8 cellular contexts compared by ENCODE assay signal in the genomic region with DNA sequence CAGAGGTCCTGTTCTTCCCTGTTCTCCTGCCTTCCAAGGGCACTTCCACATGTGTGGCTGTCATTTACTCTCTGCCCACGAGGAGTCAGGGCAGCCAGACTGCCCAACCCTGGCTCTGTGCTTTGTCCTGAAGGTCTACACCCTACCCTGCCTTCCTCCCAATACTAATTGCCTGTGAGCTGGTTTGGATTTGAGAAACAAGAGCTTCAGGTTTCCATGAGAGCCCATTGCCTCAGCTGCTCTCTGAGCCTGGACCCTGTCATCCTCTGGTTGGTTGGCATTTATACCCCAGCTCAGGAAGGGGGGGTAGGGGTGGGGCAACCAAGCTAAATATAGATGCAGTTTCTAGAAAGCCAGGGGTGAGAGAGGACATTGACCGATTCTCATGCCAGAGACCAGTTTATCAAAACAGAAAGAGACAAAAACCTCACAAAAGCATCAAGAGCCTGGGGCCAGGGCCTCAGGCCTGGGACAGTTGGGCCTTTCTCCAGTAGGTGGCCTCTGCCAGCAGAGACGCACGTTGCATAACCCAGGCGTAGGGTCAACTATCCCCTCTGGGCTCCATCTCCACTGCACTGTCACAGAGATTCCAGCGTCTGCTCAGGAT. TPM values are rescaled to one million over a fixed set of nuclear protein-coding genes. Genes with fewer than 3 reads are reported as not detected.
DNase-seq lines count a peak whose midpoint lies in the region; ATAC-seq and TF ChIP-seq lines count a peak whose summit lies in the region.

No MANE protein-coding gene starts in this region.

- peaks cover 0 to 8% (median 2%) of the 10 kb centered on the region in 3 donors for H3K27me3 Mint-ChIP-seq in immature natural killer cell (ENCODE audit: low read depth in 3 of 3)

- H3K4me3 ChIP-seq in Panc1 (ENCODE audit: low read depth in 2 of 2, low read length in 2 of 2): no peak overlapping the region
- H3K4me3 ChIP-seq in fibroblast of mammary gland (ENCODE audit: control insufficient read depth, low read depth, low read length): no peak overlapping the region
- H3K4me3 ChIP-seq in rectal smooth muscle tissue (ENCODE audit: low read length): no peak overlapping the region

- peak; percentile 68 for DNase-seq in AG20443 (ENCODE audit: low spot score)
- DNase-seq in Panc1 (ENCODE audit: low read depth, low spot score): no peak
- DNase-seq in fibroblast of mammary gland (ENCODE audit: low read depth): peak; percentile 39
- DNase-seq in immature natural killer cell: no peak
- no peak for DNase-seq in middle frontal gyrus (ENCODE audit: extremely low spot score, low spot score)

- H3K27me3 ChIP-seq in Panc1 (ENCODE audit: control insufficient read depth, insufficient read depth, low read length) (peaks cover 3% of the 10 kb centered on the region; the same call in 1 of the 2 replicates), rectal smooth muscle tissue (ENCODE audit: control insufficient read depth, insufficient read depth, low read length) (no peaks in the 10 kb centered on the region)

- H3K9ac ChIP-seq in rectal smooth muscle tissue (ENCODE audit: low read length): no peak overlapping the region

- H3K27ac ChIP-seq in Panc1 (ENCODE audit: low read length): no peak overlapping the region
- H3K27ac ChIP-seq in rectal smooth muscle tissue (ENCODE audit: low read depth, low read length): peak overlapping the region; percentile 46

- H3K4me3 Mint-ChIP-seq in immature natural killer cell: no peak overlapping the region

- no peaks in the 10 kb centered on the region for H3K36me3 ChIP-seq in Panc1 (ENCODE audit: control insufficient read depth, insufficient read depth, low read length)
- H3K36me3 ChIP-seq in rectal smooth muscle tissue (ENCODE audit: control insufficient read depth, insufficient read depth, low read length): no peaks in the 10 kb centered on the region

- no peaks in the 10 kb centered on the region for H3K9me3 ChIP-seq in Panc1 (ENCODE audit: control insufficient read depth, insufficient read depth, low read depth, low read length)

- H3K9me3 Mint-ChIP-seq in immature natural killer cell: no peaks in the 10 kb centered on the region

- POLR2A ChIA-PET in Panc1 (lab: Charles Lee): interaction anchor here (0.6 kb wide), 1 partner anchor 178 kb away, joined by 5 read pairs; no protein-coding TSS in a partner anchor

- BruUV-seq in Panc1 (replicated peaks; lab: Mats Ljungman, UMichigan): no TSS peak

- H3K27ac Mint-ChIP-seq in immature natural killer cell: no peak overlapping the region

- in situ Hi-C loops in Panc1 (cut with HindIII; ENCODE audit: low pct_unique_long_range_greater_than_20kb, low sequenced_read_pairs): no loop called here

- H3K4me1 Mint-ChIP-seq in immature natural killer cell: peaks cover 1 to 10% of the 10 kb centered on the region in 2 donors

- CTCF ChIA-PET in Panc1 (lab: Charles Lee): interaction anchor here (0.6 to 1.2 kb wide), 3 partner anchors 69 to 110 kb away, joined by 4 to 5 read pairs (median 5); no protein-coding TSS in a partner anchor

- ATAC-seq in GM18909 (IDR thresholded peaks at IDR 0.05; ENCODE audit: poor library complexity, unreplicated experiment) (peak; percentile 48), Panc1 (peak; percentile 84), GM21526 (IDR thresholded peaks at IDR 0.05; ENCODE audit: low FRiP score, unreplicated experiment) (no peak)

- no peaks in the 10 kb centered on the region for H3K36me3 Mint-ChIP-seq in immature natural killer cell

- TF ChIP-seq CTCF in Panc1 (IDR thresholded peaks at IDR 0.05) (peak; percentile 62; the same call in 1 of the 2 replicates), fibroblast of mammary gland (conservative IDR thresholded peaks at IDR 0.05; ENCODE audit: control insufficient read depth, insufficient read depth, low read depth, low read length) (peak; percentile 55)

- H3K4me1 ChIP-seq in Panc1 (ENCODE audit: control insufficient read depth, insufficient read depth, low read length) (no peaks in the 10 kb centered on the region), rectal smooth muscle tissue (ENCODE audit: control insufficient read depth, insufficient read depth, low read length) (peaks cover 8% of the 10 kb centered on the region)

- intact Hi-C loops in Panc1 (cut with micrococcal nuclease; ENCODE audit: unreplicated experiment): no loop called here

RNA-seq across cellular contexts. Expression of a gene that starts 34.5 kb away (rescaled TPM):
- total RNA-seq in Panc1 (2021; ENCODE audit: unreplicated experiment): 3.0 TPM
- polyA plus RNA-seq in Panc1 (2012; ENCODE audit: insufficient read length): 1.4 TPM
- under 1 TPM in 1 of 3 donors, not detected in 2; 0.04 TPM for polyA plus RNA-seq in immature natural killer cell

RNA-seq across cellular contexts. Expression of a gene that starts 50.6 kb away (rescaled TPM):
- total RNA-seq in Panc1 (2021; ENCODE audit: unreplicated experiment): 84.2 TPM
- polyA plus RNA-seq in Panc1 (2012; ENCODE audit: insufficient read length): 63.0 TPM
- 10 to 100 TPM in 2 of 3 donors, 1 to 10 TPM in 1; 5.9 to 29.1 (median 11.5) TPM for polyA plus RNA-seq in immature natural killer cell

Comparison
In these comparisons a context has a peak if more than half of its experiments do, and no peak if none do; other contexts are left out.
1. DNase-seq: peak in AG20443 (single experiment) and fibroblast of mammary gland (single experiment); none in Panc1 (single experiment), immature natural killer cell (0 of 3) and middle frontal gyrus (single experiment).